Comparison of ENCODE assay signal across 21 cellular contexts in the genomic region with DNA sequence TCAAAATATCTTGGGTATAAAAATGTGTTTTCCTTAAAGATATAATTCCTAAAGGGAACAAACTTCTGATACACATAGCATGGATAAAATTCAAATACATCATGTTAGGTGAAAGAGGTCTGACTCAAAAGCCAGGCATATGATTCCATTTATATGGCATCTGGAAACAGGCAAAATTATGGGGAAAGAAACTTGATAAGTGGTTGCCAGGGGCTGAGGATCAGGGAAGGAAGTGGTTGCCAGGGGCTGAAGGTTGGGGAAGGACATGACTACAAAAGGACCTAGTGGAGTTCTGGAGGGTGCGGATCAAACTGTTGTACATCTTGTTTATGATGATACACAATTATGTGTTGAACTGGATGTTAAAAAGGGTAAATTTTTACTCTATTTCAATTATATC. TPM values are rescaled to one million over a fixed set of nuclear protein-coding genes. Genes with fewer than 3 reads are reported as not detected.
A peak's percentile ranks its signal among the peaks of the same experiment; 100 is the strongest.
DNase-seq lines count a peak whose midpoint lies in the region; ATAC-seq, FAIRE-seq and TF ChIP-seq lines count a peak whose summit lies in the region.
"Had no signal": no experiment of that assay in that cellular context is flagged by ENCODE, and none has a peak within 500 bp of the region (broad histone marks: within the 10 kb centered on the region; RNA-seq: fewer than 3 reads in every experiment).

No MANE protein-coding gene starts in this region.

- no peaks in the 10 kb centered on the region for H3K9me3 ChIP-seq in CD4-positive, alpha-beta memory T cell (ENCODE audit: control insufficient read depth in 1 of 2, low read length in 2 of 2)
- H3K9me3 ChIP-seq in Panc1 (ENCODE audit: control insufficient read depth, insufficient read depth, low read depth, low read length) (no peaks in the 10 kb centered on the region), pancreas (no peaks in the 10 kb centered on the region)
- no peaks in the 10 kb centered on the region for H3K9me3 ChIP-seq in CD8-positive, alpha-beta T cell (ENCODE audit: low read length)

- peaks cover 12 to 25% (median 15%) of the 10 kb centered on the region in 4 donors for H3K4me1 Mint-ChIP-seq in CD4-positive, alpha-beta memory T cell
- H3K4me1 Mint-ChIP-seq in CD8-positive, alpha-beta T cell (ENCODE audit: low read depth), result peaks cover 25% of the 10 kb centered on the region

- H3K36me3 Mint-ChIP-seq in CD4-positive, alpha-beta memory T cell, result peaks cover 28 to 55% of the 10 kb centered on the region in 2 donors
- peaks cover 68% of the 10 kb centered on the region for H3K36me3 Mint-ChIP-seq in CD8-positive, alpha-beta T cell

- ATAC-seq in Panc1 (no peak), pancreas (no peak)
- ATAC-seq in CD8-positive, alpha-beta T cell, result no peak
- ATAC-seq: activated CD8-positive, alpha-beta memory T cell treated with anti-CD3 and anti-CD28 coated beads, Interleukin-2, amount 10 ng/mL, durations not matched to agents 7 days and 5 days had no signal

- CTCF ChIA-PET in CD4-positive, alpha-beta memory T cell (lab: Charles Lee; ENCODE audit: partially characterized antibody), result interaction anchor here (1.3 to 1.8 kb wide), 3 partner anchors 11 to 331 kb away, joined by 3 to 8 read pairs (median 3); no protein-coding TSS in a partner anchor
- CTCF ChIA-PET in Panc1 (lab: Charles Lee), result interaction anchor here (1.2 kb wide), 1 partner anchor 14 kb away, joined by 4 read pairs; no protein-coding TSS in a partner anchor
- CTCF ChIA-PET in CD8-positive, alpha-beta T cell (lab: Charles Lee), result interaction anchor here (0.7 to 2.3 kb wide), 3 partner anchors 10 to 31 kb away, joined by 3 to 14 read pairs (median 3); no protein-coding TSS in a partner anchor

- no peak for DNase-seq in CD4-positive, alpha-beta memory T cell
- DNase-seq in Panc1 (ENCODE audit: low read depth, low spot score) (no peak), fibroblast of mammary gland (ENCODE audit: low read depth) (peak; percentile 45), pancreas (peak in 1 of 6 donors; percentile 3), hippocampal formation (lab: John Stamatoyannopoulos, UW) (no peak)
- DNase-seq in activated CD4-positive, alpha-beta T cell treated with anti-CD3 and anti-CD28 coated beads, Interleukin-2, amount 50 U/mL, for 1 hour, result no peak
- DNase-seq in CD8-positive, alpha-beta T cell, result no peak
- DNase-seq: activated CD4-positive, alpha-beta T cell treated with anti-CD3 and anti-CD28 coated beads for 1 hour; activated CD8-positive, alpha-beta memory T cell treated with anti-CD3 and anti-CD28 coated beads, Interleukin-2, amount 10 ng/mL, durations not matched to agents 7 days and 5 days; activated effector memory CD4-positive, alpha-beta T cell treated with Interleukin-2 at 50 U/mL for 16 hours; anterior cingulate cortex; midbrain; MV-4-11; NCI-H2029 treated with DMSO at 0.1 percent for 48 hours; OCI-M1 had no signal

- H3K4me1 ChIP-seq in CD4-positive, alpha-beta memory T cell (ENCODE audit: insufficient read depth, low read length), result peaks cover 12% of the 10 kb centered on the region
- H3K4me1 ChIP-seq in Panc1 (ENCODE audit: control insufficient read depth, insufficient read depth, low read length) (peaks cover 35% of the 10 kb centered on the region), pancreas (peaks cover 12 to 18% (median 13%) of the 10 kb centered on the region in 3 donors)
- H3K4me1 ChIP-seq in CD8-positive, alpha-beta T cell (ENCODE audit: insufficient read depth, low read length), result peaks cover 12% of the 10 kb centered on the region

- H3K4me3 ChIP-seq in CD4-positive, alpha-beta memory T cell (ENCODE audit: low read length in 2 of 2), result no peak overlapping the region
- H3K4me3 ChIP-seq in Panc1 (ENCODE audit: low read depth in 2 of 2, low read length in 2 of 2) (no peak overlapping the region), fibroblast of mammary gland (ENCODE audit: control insufficient read depth, low read depth, low read length) (no peak overlapping the region), pancreas (no peak overlapping the region)
- no peak overlapping the region for H3K4me3 ChIP-seq in CD8-positive, alpha-beta T cell (ENCODE audit: low read depth, low read length)
- H3K4me3 ChIP-seq: GM23338, SK-N-MC had no signal

- in situ Hi-C loops in Panc1 (cut with HindIII; ENCODE audit: low pct_unique_long_range_greater_than_20kb, low sequenced_read_pairs), result no loop called here

- FAIRE-seq in pancreas (lab: Jason Lieb, UNC), result no peak
- FAIRE-seq: D721Med, keratinocyte had no signal

- POLR2A ChIA-PET in CD4-positive, alpha-beta memory T cell (lab: Charles Lee; ENCODE audit: partially characterized antibody), result no interaction called here
- POLR2A ChIA-PET in Panc1 (lab: Charles Lee), result no interaction called here
- POLR2A ChIA-PET in CD8-positive, alpha-beta T cell (lab: Charles Lee), result interaction anchor here (0.6 kb wide), 1 partner anchor 607 kb away, joined by 3 read pairs; no protein-coding TSS in a partner anchor

- intact Hi-C loops in CD4-positive, alpha-beta memory T cell (cut with micrococcal nuclease), result no loop called here
- intact Hi-C loops in Panc1 (cut with micrococcal nuclease; ENCODE audit: unreplicated experiment) (no loop called here), pancreas (cut with DNase I) (no loop called here)
- intact Hi-C loops in CD8-positive, alpha-beta T cell (cut with DNase I, micrococcal nuclease), result no loop called here

- H3K4me3 Mint-ChIP-seq in CD4-positive, alpha-beta memory T cell, result no peak overlapping the region
- H3K4me3 Mint-ChIP-seq in CD8-positive, alpha-beta T cell, result no peak overlapping the region
- H3K4me3 Mint-ChIP-seq: activated CD8-positive, alpha-beta memory T cell treated with anti-CD3 and anti-CD28 coated beads, Interleukin-2, amount 10 ng/mL, durations not matched to agents 7 days and 5 days; B cell; GM23338; IgD-negative memory B cell had no signal

- 91 to 100% methylated on average over 1 of the region's 1 CpG for WGBS in pancreas, 2 donors

- no TSS peak for BruUV-seq in Panc1 (replicated peaks; lab: Mats Ljungman, UMichigan)

- H3K27me3 Mint-ChIP-seq in CD4-positive, alpha-beta memory T cell, result no peaks in the 10 kb centered on the region
- H3K27me3 Mint-ChIP-seq in CD8-positive, alpha-beta T cell (ENCODE audit: low read depth), result no peaks in the 10 kb centered on the region
- H3K27me3 Mint-ChIP-seq: activated CD8-positive, alpha-beta memory T cell treated with anti-CD3 and anti-CD28 coated beads, Interleukin-2, amount 10 ng/mL, durations not matched to agents 7 days and 5 days; B cell; IgD-negative memory B cell had no signal

- H3K27ac Mint-ChIP-seq in CD4-positive, alpha-beta memory T cell, result peak overlapping the region in 5 of 7 donors; percentile 3 to 70 (median 62)
- no peak overlapping the region for H3K27ac Mint-ChIP-seq in CD8-positive, alpha-beta T cell
- H3K27ac Mint-ChIP-seq: activated CD8-positive, alpha-beta memory T cell treated with anti-CD3 and anti-CD28 coated beads, Interleukin-2, amount 10 ng/mL, durations not matched to agents 7 days and 5 days; B cell; GM23338 had no signal

- no peaks in the 10 kb centered on the region for H3K9me3 Mint-ChIP-seq in CD4-positive, alpha-beta memory T cell
- no peaks in the 10 kb centered on the region for H3K9me3 Mint-ChIP-seq in CD8-positive, alpha-beta T cell
- H3K9me3 Mint-ChIP-seq: GM23338, IgD-negative memory B cell had no signal

- no peak for TF ChIP-seq CTCF in Panc1 (IDR thresholded peaks at IDR 0.05)
- TF ChIP-seq CTCF in fibroblast of mammary gland (conservative IDR thresholded peaks at IDR 0.05; ENCODE audit: control insufficient read depth, insufficient read depth, low read depth, low read length), result no peak
- no peak for TF ChIP-seq CTCF in pancreas (IDR thresholded peaks at IDR 0.05)
- TF ChIP-seq CTCF in CD8-positive, alpha-beta T cell (IDR thresholded peaks at IDR 0.05), result no peak

- H3K27me3 ChIP-seq in CD4-positive, alpha-beta memory T cell (ENCODE audit: insufficient read depth, low read length), result no peaks in the 10 kb centered on the region
- H3K27me3 ChIP-seq in Panc1 (ENCODE audit: control insufficient read depth, insufficient read depth, low read length), result no peaks in the 10 kb centered on the region
- H3K27me3 ChIP-seq in pancreas, result no peaks in the 10 kb centered on the region
- H3K27me3 ChIP-seq in CD8-positive, alpha-beta T cell (ENCODE audit: insufficient read depth, low read length), result no peaks in the 10 kb centered on the region

- peaks cover 30% of the 10 kb centered on the region for H3K36me3 ChIP-seq in CD4-positive, alpha-beta memory T cell (ENCODE audit: insufficient read depth, low read length)
- no peaks in the 10 kb centered on the region; the same call in 1 of the 2 replicates for H3K36me3 ChIP-seq in Panc1 (ENCODE audit: control insufficient read depth, insufficient read depth, low read length)
- peaks cover 0 to 12% (median 0%) of the 10 kb centered on the region in 3 donors for H3K36me3 ChIP-seq in pancreas
- H3K36me3 ChIP-seq in CD8-positive, alpha-beta T cell (ENCODE audit: insufficient read depth, low read length), result peaks cover 17% of the 10 kb centered on the region

- H3K27ac ChIP-seq in CD4-positive, alpha-beta memory T cell (ENCODE audit: low read depth, low read length), result no peak overlapping the region
- H3K27ac ChIP-seq in Panc1 (ENCODE audit: low read length) (peak overlapping the region; percentile 36; the same call in 1 of the 2 replicates), pancreas (peak overlapping the region in 3 of 4 donors; percentile 37 to 66 (median 56))
- no peak overlapping the region for H3K27ac ChIP-seq in CD8-positive, alpha-beta T cell (ENCODE audit: low read depth, low read length)
- H3K27ac ChIP-seq: SK-N-MC had no signal

RNA-seq across cellular contexts. Expression of gene AMFR, which starts 55.2 kb away (rescaled TPM):
- total RNA-seq in CD4-positive, alpha-beta memory T cell, result 10 to 100 TPM; 59.8 to 67.6 TPM
- 10 to 100 TPM; 45.7 to 61.0 TPM for polyA plus RNA-seq in CD4-positive, alpha-beta memory T cell
- total RNA-seq in Panc1 (2021; ENCODE audit: unreplicated experiment), result 89.6 TPM
- polyA plus RNA-seq in Panc1 (2012; ENCODE audit: insufficient read length), result 112 TPM
- 10 to 100 TPM; 43.9 to 64.2 (median 52.8) TPM for total RNA-seq in pancreas
- 10 to 100 TPM; 29.2 to 37.4 TPM for polyA plus RNA-seq in pancreas
- 10 to 100 TPM; 75.4 to 76.4 TPM for total RNA-seq in CD8-positive, alpha-beta T cell

Comparison
In these comparisons a context has a peak if more than half of its experiments do, and no peak if none do; other contexts are left out.
1. H3K27ac ChIP-seq: peak in Panc1 (single experiment) and pancreas (3 of 4); none in CD4-positive, alpha-beta memory T cell (single experiment) and CD8-positive, alpha-beta T cell (single experiment).